Comparison of ENCODE assay signal across 8 cellular contexts in genomic region chr11:67648140-67648795, GRCh38. TPM values are rescaled to one million over a fixed set of nuclear protein-coding genes. Genes with fewer than 3 reads are reported as not detected.
DNase-seq lines count a peak whose midpoint lies in the region; ATAC-seq, FAIRE-seq and TF ChIP-seq lines count a peak whose summit lies in the region.
"Had no signal": no experiment of that assay in that cellular context is flagged by ENCODE, and none has a peak within 500 bp of the region (broad histone marks: within the 10 kb centered on the region; RNA-seq: fewer than 3 reads in every experiment).

No MANE protein-coding gene starts in this region.

- no TSS peak for BruUV-seq in OCI-LY7 (replicated peaks; lab: Mats Ljungman, UMichigan)

- peak overlapping the region; percentile 97 for H3K27ac ChIP-seq in OCI-LY7 (ENCODE audit: low read depth, low read length, poor library complexity, severe bottlenecking)
- H3K27ac ChIP-seq in spleen, result peak overlapping the region in 5 of 8 donors; percentile 33 to 68 (median 48)

- H4K20me1 ChIP-seq in OCI-LY7 (ENCODE audit: insufficient read depth, low read length), result no peaks in the 10 kb centered on the region

- TF ChIP-seq CTCF in GM12874 (IDR thresholded peaks at IDR 0.05; ENCODE audit: insufficient read depth, low read depth, low read length) (peak; percentile 80), HFFc6 (IDR thresholded peaks at IDR 0.05) (peak; percentile 31), OCI-LY7 (conservative IDR thresholded peaks at IDR 0.05; ENCODE audit: low read length) (peak; percentile 89), spleen (IDR thresholded peaks at IDR 0.05 in 8 of 11, conservative IDR thresholded peaks at IDR 0.05 in 3 of 11) (peak; percentile 37 to 62 (median 50))

- peaks cover 0 to 23% (median 0%) of the 10 kb centered on the region in 7 donors for H3K27me3 ChIP-seq in spleen (replicated peaks in 1 of 7)

- TF ChIP-seq POLR2A in spleen (IDR thresholded peaks at IDR 0.05), result no peak
- TF ChIP-seq POLR2A in H54 (IDR thresholded peaks at IDR 0.05; ENCODE audit: low read depth, low read length), result no peak

- no peak overlapping the region for H3K4me3 Mint-ChIP-seq in HFFc6
- no peak overlapping the region for H3K4me3 Mint-ChIP-seq in activated naive CD8-positive, alpha-beta T cell treated with anti-CD3 and anti-CD28 coated beads for 36 hours

- H3K9me3 ChIP-seq in OCI-LY7 (ENCODE audit: low read length) (no peaks in the 10 kb centered on the region), spleen (peaks cover 0 to 10% (median 5%) of the 10 kb centered on the region in 8 donors)

- ATAC-seq in HG02840 (IDR thresholded peaks at IDR 0.05; ENCODE audit: low FRiP score, unreplicated experiment), result no peak

- H3K27ac Mint-ChIP-seq in HFFc6, result no peak overlapping the region
- H3K27ac Mint-ChIP-seq in activated naive CD8-positive, alpha-beta T cell treated with anti-CD3 and anti-CD28 coated beads for 36 hours, result peak overlapping the region; percentile 42

- H3K9me3 Mint-ChIP-seq in HFFc6, result no peaks in the 10 kb centered on the region
- no peaks in the 10 kb centered on the region for H3K9me3 Mint-ChIP-seq in activated naive CD8-positive, alpha-beta T cell treated with anti-CD3 and anti-CD28 coated beads for 36 hours

- H3K36me3 Mint-ChIP-seq in HFFc6 (ENCODE audit: low read depth), result no peaks in the 10 kb centered on the region
- no peaks in the 10 kb centered on the region for H3K36me3 Mint-ChIP-seq in activated naive CD8-positive, alpha-beta T cell treated with anti-CD3 and anti-CD28 coated beads for 36 hours

- FAIRE-seq in H54 (lab: Jason Lieb, UNC), result no peak

- POLR2A ChIA-PET in OCI-LY7 (lab: Charles Lee), result interaction anchor here (0.7 to 8.0 kb wide), 8 partner anchors 11 to 50 kb away, joined by 3 to 69 read pairs (median 5); partner anchors contain the start of gene NUDT8

- H3K36me3 ChIP-seq in OCI-LY7 (ENCODE audit: insufficient read depth, low read length) (no peaks in the 10 kb centered on the region), spleen (no peaks in the 10 kb centered on the region)

- H3K9me2 ChIP-seq in OCI-LY7 (ENCODE audit: insufficient read depth, low read length), result no peaks in the 10 kb centered on the region

- CTCF ChIA-PET in OCI-LY7 (lab: Charles Lee; ENCODE audit: unreplicated experiment), result interaction anchor here (0.6 to 4.0 kb wide), 8 partner anchors 11 to 76 kb away, joined by 3 to 38 read pairs (median 6); partner anchors contain the start of gene NUDT8

- H3K4me1 ChIP-seq in OCI-LY7 (ENCODE audit: insufficient read depth, low read length, poor library complexity, severe bottlenecking) (peaks cover 85% of the 10 kb centered on the region), spleen (peaks cover 38 to 70% (median 58%) of the 10 kb centered on the region in 6 donors)

- H3K4me2 ChIP-seq in OCI-LY7 (ENCODE audit: low read length), result peak overlapping the region; percentile 79

- peak overlapping the region; percentile 24; the same call in 1 of the 2 replicates for H2AFZ ChIP-seq in OCI-LY7 (ENCODE audit: low read length)

- intact Hi-C loops in OCI-LY7 (cut with micrococcal nuclease; ENCODE audit: unreplicated experiment) (loop anchor here (1.0 to 10.0 kb wide), 7 partner anchors 20 to 381 kb away; partner anchors contain the start of genes CDK2AP2, GRK2, PITPNM1 and PPP1CA), spleen (cut with DNase I; ENCODE audit: low total_unique reads) (no loop called here)

- peaks cover 12% of the 10 kb centered on the region; the same call in 1 of the 2 replicates for H3K27me3 Mint-ChIP-seq in HFFc6 (ENCODE audit: insufficient read depth)
- H3K27me3 Mint-ChIP-seq in activated naive CD8-positive, alpha-beta T cell treated with anti-CD3 and anti-CD28 coated beads for 36 hours, result no peaks in the 10 kb centered on the region

- no peak for DNase-seq in HFFc6
- DNase-seq in OCI-LY7 (ENCODE audit: low spot score), result peak; percentile 95
- peak; percentile 65 for DNase-seq in activated naive CD8-positive, alpha-beta T cell treated with anti-CD3 and anti-CD28 coated beads for 36 hours
- DNase-seq in spleen, result peak; percentile 91
- DNase-seq in H54 (ENCODE audit: insufficient read length, low spot score), result no peak

- WGBS in spleen, 5 donors, result 23 to 48% (median 39%) methylated on average over 8 to 12 of the region's 12 CpGs

- H3K4me1 Mint-ChIP-seq in HFFc6 (ENCODE audit: low read depth), result no peaks in the 10 kb centered on the region; the same call in 1 of the 2 replicates
- peaks cover 39% of the 10 kb centered on the region for H3K4me1 Mint-ChIP-seq in activated naive CD8-positive, alpha-beta T cell treated with anti-CD3 and anti-CD28 coated beads for 36 hours

- H3K4me3 ChIP-seq in OCI-LY7 (ENCODE audit: low read depth, low read length, poor library complexity, severe bottlenecking) (peak overlapping the region; percentile 70), spleen (peak overlapping the region in 1 of 8 donors; percentile 39)

- H3K79me2 ChIP-seq in OCI-LY7 (ENCODE audit: insufficient read depth, low read depth, low read length), result peaks cover 5% of the 10 kb centered on the region; the same call in 1 of the 2 replicates

RNA-seq across cellular contexts. Expression of gene ACY3, which starts 2.3 kb away (rescaled TPM):
- total RNA-seq in HFFc6 (2021; fragmentation: NEBNext Ultra II Directional; extraction: Animal tissue kit (Norgen Biotek cat#: 25700)), result not detected
- 17.1 and 25.6 TPM in 2 replicates for total RNA-seq in OCI-LY7 (2014; rRNA removed; shearing (Covaris generic))
- 45.1 and 54.4 TPM in 2 replicates for total RNA-seq in OCI-LY7 (2022)
- total RNA-seq in activated naive CD8-positive, alpha-beta T cell treated with anti-CD3 and anti-CD28 coated beads for 36 hours, result under 1 TPM; 0.27 to 0.70 TPM
- 1 to 10 TPM in 3 of 7 donors, under 1 TPM in 3, not detected in 1; 0.39 to 2.0 (median 0.98) TPM for total RNA-seq in spleen
- 1 to 10 TPM; 1.1 to 5.7 (median 1.2) TPM for polyA plus RNA-seq in spleen
- total RNA-seq: lung microvascular endothelial cell had no signal

RNA-seq across cellular contexts. Expression of gene TBX10, which starts 8.7 kb away (rescaled TPM):
- total RNA-seq in HFFc6 (2021; fragmentation: NEBNext Ultra II Directional; extraction: Animal tissue kit (Norgen Biotek cat#: 25700)), result not detected
- 2.4 and 4.3 TPM in 2 replicates for total RNA-seq in OCI-LY7 (2014; rRNA removed; shearing (Covaris generic))
- total RNA-seq in OCI-LY7 (2022) (5.3 and 5.7 TPM in 2 replicates), spleen (not detected)
- not detected for total RNA-seq in activated naive CD8-positive, alpha-beta T cell treated with anti-CD3 and anti-CD28 coated beads for 36 hours
- under 1 TPM in 1 of 3 donors, not detected in 2; 0.08 TPM for polyA plus RNA-seq in spleen
- total RNA-seq: lung microvascular endothelial cell had no signal

RNA-seq across cellular contexts. Expression of gene NUDT8, which starts 18.5 kb away (rescaled TPM):
- 1 to 10 TPM; 2.0 to 3.0 (median 2.6) TPM for total RNA-seq in HFFc6 (2021; fragmentation: NEBNext Ultra II Directional; extraction: Animal tissue kit (Norgen Biotek cat#: 25700))
- total RNA-seq in OCI-LY7 (2014; rRNA removed; shearing (Covaris generic)), result 14.4 and 20.4 TPM in 2 replicates
- total RNA-seq in OCI-LY7 (2022) (31.7 and 35.4 TPM in 2 replicates), spleen (1 to 10 TPM; 2.7 to 7.9 (median 5.8) TPM)
- 10 to 100 TPM; 30.2 to 31.0 TPM for total RNA-seq in activated naive CD8-positive, alpha-beta T cell treated with anti-CD3 and anti-CD28 coated beads for 36 hours
- polyA plus RNA-seq in spleen, result 1 to 10 TPM; 5.4 to 9.2 (median 6.5) TPM

RNA-seq across cellular contexts. Expression of gene ALDH3B2, which starts 26.2 kb away (rescaled TPM):
- total RNA-seq in HFFc6 (2021; fragmentation: NEBNext Ultra II Directional; extraction: Animal tissue kit (Norgen Biotek cat#: 25700)), result not detected
- total RNA-seq in OCI-LY7 (2014; rRNA removed; shearing (Covaris generic)), result 1.5 and 2.9 TPM in 2 replicates
- 8.0 and 8.3 TPM in 2 replicates for total RNA-seq in OCI-LY7 (2022)
- total RNA-seq in activated naive CD8-positive, alpha-beta T cell treated with anti-CD3 and anti-CD28 coated beads for 36 hours, result not detected
- not detected for total RNA-seq in spleen
- polyA plus RNA-seq in spleen, result under 1 TPM in 1 of 3 donors, not detected in 2; 0.03 TPM
- total RNA-seq: lung microvascular endothelial cell had no signal

RNA-seq across cellular contexts. Expression of gene NDUFV1, which starts 41.5 kb away (rescaled TPM):
- 100 to 1,000 TPM; 130 to 150 (median 135) TPM for total RNA-seq in HFFc6 (2021; fragmentation: NEBNext Ultra II Directional; extraction: Animal tissue kit (Norgen Biotek cat#: 25700))
- total RNA-seq in OCI-LY7 (2014; rRNA removed; shearing (Covaris generic)), result 257 and 283 TPM in 2 replicates
- total RNA-seq in OCI-LY7 (2022) (294 and 335 TPM in 2 replicates), spleen (100 to 1,000 TPM; 145 to 258 (median 185) TPM)
- total RNA-seq in activated naive CD8-positive, alpha-beta T cell treated with anti-CD3 and anti-CD28 coated beads for 36 hours, result 100 to 1,000 TPM; 317 to 321 TPM
- 100 to 1,000 TPM; 132 to 257 (median 213) TPM for polyA plus RNA-seq in spleen

Comparison
In these comparisons a context has a peak if more than half of its experiments do, and no peak if none do; other contexts are left out.
1. CTCF ChIP-seq: peak in every context shown above with its lines; median percentile 89 in OCI-LY7; 80 in GM12874; 50 in spleen; 31 in HFFc6.
2. DNase-seq: peak in OCI-LY7 (single experiment), activated naive CD8-positive, alpha-beta T cell treated with anti-CD3 and anti-CD28 coated beads for 36 hours (single experiment) and spleen (single experiment); none in HFFc6 (single experiment) and H54 (single experiment).
3. RNA of gene ACY3, which starts 2.3 kb away (total RNA-seq): 17.1 to 54.4 TPM in OCI-LY7; 0.39 to 2.0 TPM in spleen, 0.27 to 0.70 TPM in activated naive CD8-positive, alpha-beta T cell treated with anti-CD3 and anti-CD28 coated beads for 36 hours and not detected in HFFc6; every median in the first group is over 4 times any median in the second.